In genomic region chr2:151632993-151633592, GRCh38 we compare ENCODE assay signal across 10 cellular contexts.
DNase-seq lines count a peak whose midpoint lies in the region; TF ChIP-seq lines count a peak whose summit lies in the region.
"Had no signal": no experiment of that assay in that cellular context is flagged by ENCODE, and none has a peak within 500 bp of the region (broad histone marks: within the 10 kb centered on the region; RNA-seq: fewer than 3 reads in every experiment).

No MANE protein-coding gene starts in this region.

- H4K20me1 ChIP-seq in smooth muscle cell (ENCODE audit: low read depth): no peaks in the 10 kb centered on the region

- no peak overlapping the region for H3K4me3 Mint-ChIP-seq in MCF 10A (ENCODE audit: unreplicated experiment)

- H3K27me3 Mint-ChIP-seq in MCF 10A (ENCODE audit: insufficient read depth, unreplicated experiment): no peaks in the 10 kb centered on the region

- no peak overlapping the region for H3K9ac ChIP-seq in smooth muscle cell (ENCODE audit: low read depth)

- TF ChIP-seq EP300 in esophagus muscularis mucosa (IDR thresholded peaks at IDR 0.05): no peak

- CTCF ChIA-PET in MCF 10A (lab: Yijun Ruan, JAX): interaction anchor here (0.7 kb wide), 1 partner anchor 135 kb away, joined by 3 read pairs; no protein-coding TSS in a partner anchor

- DNase-seq in MCF 10A (ENCODE audit: unreplicated experiment) (no peak), breast epithelium (ENCODE audit: low spot score in 2 of 2) (no peak), NCI-H526 treated with DMSO at 0.1 percent for 48 hours (lab: John Stamatoyannopoulos, UW) (peak; percentile 83), epithelial cell of proximal tubule (ENCODE audit: low read depth) (no peak), smooth muscle cell (lab: John Stamatoyannopoulos, UW; ENCODE audit: unreplicated experiment) (no peak), caudate nucleus (lab: John Stamatoyannopoulos, UW) (no peak), esophagus muscularis mucosa (ENCODE audit: extremely low spot score) (no peak)
- DNase-seq in activated effector memory CD4-positive, alpha-beta T cell treated with Interleukin-2 at 50 U/mL for 16 hours: no peak
- DNase-seq: activated CD8-positive, alpha-beta memory T cell treated with anti-CD3 and anti-CD28 coated beads, Interleukin-2, amount 50 U/mL, for 4 hours; NCI-H2081 had no signal

- H3K36me3 Mint-ChIP-seq in MCF 10A (ENCODE audit: insufficient read depth, unreplicated experiment): no peaks in the 10 kb centered on the region

- TF ChIP-seq CTCF in MCF 10A (IDR thresholded peaks at IDR 0.05; ENCODE audit: unreplicated experiment): peak; percentile 34
- no peak for TF ChIP-seq CTCF in breast epithelium (IDR thresholded peaks at IDR 0.05)
- peak; percentile 37 for TF ChIP-seq CTCF in epithelial cell of proximal tubule (conservative IDR thresholded peaks at IDR 0.05; ENCODE audit: low read depth, low read length)
- TF ChIP-seq CTCF in smooth muscle cell (IDR thresholded peaks at IDR 0.05; ENCODE audit: borderline replicate concordance, insufficient read depth, poor library complexity, severe bottlenecking): peak; percentile 41
- TF ChIP-seq CTCF in esophagus muscularis mucosa (IDR thresholded peaks at IDR 0.05): peak in 1 of 3 experiments; percentile 38

- H3K27ac ChIP-seq in breast epithelium: no peak overlapping the region
- H3K27ac ChIP-seq in smooth muscle cell (ENCODE audit: low read depth): no peak overlapping the region
- no peak overlapping the region for H3K27ac ChIP-seq in caudate nucleus (ENCODE audit: low read depth, low read length)
- no peak overlapping the region for H3K27ac ChIP-seq in esophagus muscularis mucosa (replicated peaks in 1 of 4)

- BruUV-seq in MCF 10A (replicated peaks; lab: Mats Ljungman, UMichigan): no TSS peak

- H3K36me3 ChIP-seq in breast epithelium (no peaks in the 10 kb centered on the region), smooth muscle cell (ENCODE audit: low read depth) (no peaks in the 10 kb centered on the region), esophagus muscularis mucosa (no peaks in the 10 kb centered on the region)

- H3K4me1 ChIP-seq in breast epithelium: no peaks in the 10 kb centered on the region
- H3K4me1 ChIP-seq in smooth muscle cell (ENCODE audit: low read depth): no peaks in the 10 kb centered on the region
- H3K4me1 ChIP-seq in esophagus muscularis mucosa: peaks cover 5 to 11% (median 11%) of the 10 kb centered on the region in 4 donors

- intact Hi-C loops in MCF 10A (cut with micrococcal nuclease) (no loop called here), breast epithelium (cut with DNase I; ENCODE audit: low total_unique reads) (no loop called here), esophagus muscularis mucosa (cut with DNase I) (no loop called here)

- POLR2A ChIA-PET in MCF 10A (lab: Yijun Ruan, JAX): no interaction called here

- no peak for TF ChIP-seq POLR2A in breast epithelium (IDR thresholded peaks at IDR 0.05)
- no peak for TF ChIP-seq POLR2A in esophagus muscularis mucosa (IDR thresholded peaks at IDR 0.05; ENCODE audit: low read depth)

- H3K4me3 ChIP-seq in breast epithelium: no peak overlapping the region
- no peak overlapping the region for H3K4me3 ChIP-seq in epithelial cell of proximal tubule (ENCODE audit: low read depth, low read length)
- H3K4me3 ChIP-seq in smooth muscle cell: no peak overlapping the region
- H3K4me3 ChIP-seq in esophagus muscularis mucosa: no peak overlapping the region

- H3K4me1 Mint-ChIP-seq in MCF 10A (ENCODE audit: insufficient read depth, unreplicated experiment): peaks cover 3% of the 10 kb centered on the region

- H3K27ac Mint-ChIP-seq in MCF 10A (ENCODE audit: low read depth, unreplicated experiment): no peak overlapping the region

- no peaks in the 10 kb centered on the region for H3K9me3 Mint-ChIP-seq in MCF 10A (ENCODE audit: unreplicated experiment)

- H2AFZ ChIP-seq in smooth muscle cell (ENCODE audit: low read depth): no peak overlapping the region

- H3K4me2 ChIP-seq in smooth muscle cell: no peak overlapping the region

- H3K79me2 ChIP-seq in smooth muscle cell (ENCODE audit: low read depth): no peaks in the 10 kb centered on the region

- H3K9me3 ChIP-seq in breast epithelium (peaks cover 4 to 17% of the 10 kb centered on the region in 2 donors), smooth muscle cell (replicated peaks; ENCODE audit: low read depth) (no peaks in the 10 kb centered on the region), esophagus muscularis mucosa (peaks cover 0 to 6% (median 0%) of the 10 kb centered on the region in 4 donors)

- H3K27me3 ChIP-seq in breast epithelium (no peaks in the 10 kb centered on the region), smooth muscle cell (ENCODE audit: low read depth) (no peaks in the 10 kb centered on the region), esophagus muscularis mucosa (no peaks in the 10 kb centered on the region)

- H3F3A ChIP-seq in smooth muscle cell (ENCODE audit: low read depth): no peaks in the 10 kb centered on the region

- 49% methylated on average over 1 of the region's 1 CpG for WGBS in smooth muscle cell (ENCODE audit: low lambda C conversion rate)
- WGBS in esophagus muscularis mucosa: 37% methylated on average over 1 of the region's 1 CpG

Comparison
In these comparisons a context has a peak if more than half of its experiments do, and no peak if none do; other contexts are left out.
1. CTCF ChIP-seq: peak in MCF 10A (single experiment), epithelial cell of proximal tubule (single experiment) and smooth muscle cell (single experiment); none in breast epithelium (0 of 3).